Comparison of ENCODE assay signal across 31 cellular contexts in the genomic region with DNA sequence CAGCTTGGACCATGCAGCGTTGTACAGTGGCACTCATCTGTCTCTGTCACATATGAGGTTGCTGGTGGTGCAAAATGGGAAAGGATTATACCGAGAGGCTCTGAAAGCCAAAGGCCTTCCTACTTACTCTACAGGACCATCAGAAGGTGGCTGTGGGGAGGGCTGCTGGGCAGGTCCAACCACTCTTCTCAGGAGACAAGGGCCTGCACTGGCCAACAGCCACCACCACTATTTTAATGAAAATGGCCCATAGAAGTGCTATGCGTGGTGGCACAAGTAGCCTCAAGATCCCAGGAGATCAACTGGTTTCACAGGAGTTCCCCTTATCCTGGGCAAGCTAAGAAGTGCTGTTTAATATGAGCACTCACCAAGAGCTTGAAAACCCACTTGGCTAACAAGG.
"Had no signal": no experiment of that assay in that cellular context is flagged by ENCODE, and none has a peak within 500 bp of the region (broad histone marks: within the 10 kb centered on the region; RNA-seq: fewer than 3 reads in every experiment).

No MANE protein-coding gene starts in this region.

- H3K4me1 ChIP-seq: adrenal gland, body of pancreas, esophagus squamous epithelium, gastroesophageal sphincter had no signal

- H3K27ac ChIP-seq: adrenal gland, body of pancreas, esophagus squamous epithelium, gastroesophageal sphincter, heart right ventricle, hepatocyte, WERI-Rb-1 had no signal

- H3K4me3 ChIP-seq: adrenal gland, body of pancreas, esophagus squamous epithelium, gastroesophageal sphincter, heart right ventricle, hepatocyte had no signal

- H3K4me2 ChIP-seq: hepatocyte had no signal

- H3K27me3 ChIP-seq: adrenal gland, body of pancreas, gastroesophageal sphincter, heart right ventricle, hepatocyte had no signal

- H3K9me3 ChIP-seq: adrenal gland, body of pancreas, esophagus squamous epithelium, gastroesophageal sphincter, heart right ventricle had no signal

- H3K36me3 ChIP-seq: adrenal gland, esophagus squamous epithelium, gastroesophageal sphincter, heart right ventricle, WERI-Rb-1 had no signal

- ATAC-seq: activated naive CD8-positive, alpha-beta T cell treated with anti-CD3 and anti-CD28 coated beads, Interleukin-2, amount 50 U/mL, for 24 hours; body of pancreas; effector memory CD8-positive, alpha-beta T cell; gastroesophageal sphincter; heart right ventricle; T-helper 17 cell had no signal

- DNase-seq: activated CD4-positive, alpha-beta memory T cell treated with anti-CD3 and anti-CD28 coated beads for 36 hours; activated CD4-positive, alpha-beta T cell treated with anti-CD3 and anti-CD28 coated beads for 1 hour; activated CD4-positive, alpha-beta T cell treated with anti-CD3 and anti-CD28 coated beads for 4 hours; activated CD4-positive, alpha-beta T cell treated with anti-CD3 and anti-CD28 coated beads, Interleukin-2, amount 50 U/mL, for 1 hour; activated CD4-positive, CD25-positive, alpha-beta regulatory T cell; activated CD8-positive, alpha-beta memory T cell treated with anti-CD3 and anti-CD28 coated beads for 24 hours; activated effector memory CD4-positive, alpha-beta T cell treated with anti-CD3 and anti-CD28 coated beads, Interleukin-2, amount 50 U/mL, for 16 hours; activated naive CD4-positive, alpha-beta T cell treated with anti-CD3 and anti-CD28 coated beads for 36 hours; activated naive CD8-positive, alpha-beta T cell treated with anti-CD3 and anti-CD28 coated beads for 36 hours; activated naive CD8-positive, alpha-beta T cell treated with anti-CD3 and anti-CD28 coated beads, Interleukin-2, amount 50 U/mL, for 24 hours; activated T-cell treated with anti-CD3 and anti-CD28 coated beads, Interleukin-2, amount 50 U/mL, for 1 hour; activated T-cell treated with anti-CD3 and anti-CD28 coated beads, Interleukin-2, amount 50 U/mL, for 48 hours; adrenal gland; amygdala; aorta; body of pancreas; caudate nucleus; cortex of kidney; dermis blood vessel endothelial cell; effector CD4-positive, alpha-beta T cell; effector memory CD8-positive, alpha-beta T cell; erythroblast; esophagus squamous epithelium; foreskin melanocyte; heart right ventricle; T-helper 1 cell; T-helper 17 cell; T1000; WERI-Rb-1 had no signal
